In genomic region chr7:1081931-1082401, GRCh38 we compare ENCODE assay signal across 18 cellular contexts. TPM values are rescaled to one million over a fixed set of nuclear protein-coding genes. Genes with fewer than 3 reads are reported as not detected.
DNase-seq lines count a peak whose midpoint lies in the region; ATAC-seq and TF ChIP-seq lines count a peak whose summit lies in the region.
"Had no signal": no experiment of that assay in that cellular context is flagged by ENCODE, and none has a peak within 500 bp of the region (broad histone marks: within the 10 kb centered on the region; RNA-seq: fewer than 3 reads in every experiment).

No MANE protein-coding gene starts in this region.

- peak overlapping the region; percentile 38 for H3K27ac ChIP-seq in endodermal cell (ENCODE audit: low read depth, low read length)
- H3K27ac ChIP-seq: colonic mucosa, parathyroid adenoma, WERI-Rb-1 had no signal

- no peaks in the 10 kb centered on the region for H3K36me3 Mint-ChIP-seq in endodermal cell (ENCODE audit: low read depth)
- H3K36me3 Mint-ChIP-seq in type B pancreatic cell = no peaks in the 10 kb centered on the region
- H3K36me3 Mint-ChIP-seq: activated naive CD8-positive, alpha-beta T cell had no signal

- DNase-seq in NCI-H510A (lab: John Stamatoyannopoulos, UW) (peak; percentile 2), NCI-H510A treated with DMSO at 0.1 percent for 48 hours (lab: John Stamatoyannopoulos, UW) (no peak), NCI-H69 (lab: John Stamatoyannopoulos, UW) (peak; percentile 90), endodermal cell (no peak), type B pancreatic cell (ENCODE audit: extremely low spot score, unreplicated experiment) (no peak), GDM1 (lab: John Stamatoyannopoulos, UW) (no peak)
- DNase-seq: ACHN; activated CD8-positive, alpha-beta memory T cell treated with anti-CD3 and anti-CD28 coated beads, Interleukin-2, amount 50 U/mL, for 4 hours; colonic mucosa; Kasumi-1; mesendoderm; NCI-H82; WERI-Rb-1 had no signal

- H3K27me3 Mint-ChIP-seq in endodermal cell (ENCODE audit: insufficient read depth) (no peaks in the 10 kb centered on the region), type B pancreatic cell (no peaks in the 10 kb centered on the region)
- H3K27me3 Mint-ChIP-seq: activated naive CD8-positive, alpha-beta T cell had no signal

- H3K36me3 ChIP-seq in endodermal cell (ENCODE audit: control insufficient read depth, insufficient read depth, low read length) = peaks cover 4% of the 10 kb centered on the region
- H3K36me3 ChIP-seq: colonic mucosa, WERI-Rb-1 had no signal

- WGBS in endodermal cell (ENCODE audit: insufficient coverage in 1 of 2, insufficient read length in 1 of 2), 2 experiments = 93% methylated on average over 22 to 31 of the region's 31 CpGs

- H3K4me3 Mint-ChIP-seq in endodermal cell (no peak overlapping the region), type B pancreatic cell (peak overlapping the region; percentile 41)
- H3K4me3 Mint-ChIP-seq: activated naive CD8-positive, alpha-beta T cell had no signal

- no peaks in the 10 kb centered on the region for H3K9me3 Mint-ChIP-seq in endodermal cell
- no peaks in the 10 kb centered on the region for H3K9me3 Mint-ChIP-seq in type B pancreatic cell

- H3K9me3 ChIP-seq in endodermal cell (ENCODE audit: control insufficient read depth, low read length) = no peaks in the 10 kb centered on the region
- H3K9me3 ChIP-seq: colonic mucosa had no signal

- no peak overlapping the region for H3K27ac Mint-ChIP-seq in endodermal cell
- H3K27ac Mint-ChIP-seq in type B pancreatic cell = peak overlapping the region; percentile 74
- H3K27ac Mint-ChIP-seq: activated naive CD8-positive, alpha-beta T cell had no signal

- H3K27me3 ChIP-seq in endodermal cell (ENCODE audit: control insufficient read depth, insufficient read depth, low read length, poor library complexity, severe bottlenecking) = no peaks in the 10 kb centered on the region
- H3K27me3 ChIP-seq: colonic mucosa had no signal

- H3K9ac ChIP-seq in endodermal cell (ENCODE audit: extremely low read depth, low read length, poor library complexity, severe bottlenecking) = no peak overlapping the region
- H3K9ac ChIP-seq: parathyroid adenoma had no signal

- no peaks in the 10 kb centered on the region for H3K4me1 ChIP-seq in endodermal cell (ENCODE audit: control insufficient read depth, insufficient read depth, low read length)
- H3K4me1 ChIP-seq: colonic mucosa, parathyroid adenoma had no signal

- peaks cover 3% of the 10 kb centered on the region for H3K4me1 Mint-ChIP-seq in endodermal cell
- peaks cover 24% of the 10 kb centered on the region for H3K4me1 Mint-ChIP-seq in type B pancreatic cell (ENCODE audit: unreplicated experiment)

- no peak overlapping the region for H3K4me3 ChIP-seq in endodermal cell (ENCODE audit: low read length)
- H3K4me3 ChIP-seq: colonic mucosa had no signal

- TF ChIP-seq CTCF in endodermal cell (conservative IDR thresholded peaks at IDR 0.05) (no peak), type B pancreatic cell (conservative IDR thresholded peaks at IDR 0.05) (no peak)

- ATAC-seq in GM21367 (IDR thresholded peaks at IDR 0.05; ENCODE audit: unreplicated experiment) = no peak
- no peak for ATAC-seq in HG03159 (IDR thresholded peaks at IDR 0.05; ENCODE audit: unreplicated experiment)
- ATAC-seq: Right ventricle myocardium inferior had no signal

RNA-seq across cellular contexts. Expression of gene GPER1, which starts 5.9 kb away (rescaled TPM):
- total RNA-seq in endodermal cell = under 1 TPM; 0.35 to 0.51 TPM
- 1.1 TPM for polyA plus RNA-seq in endodermal cell (2013, experiment 1 of 2)
- polyA plus RNA-seq in endodermal cell (2013, experiment 2 of 2) = 0.91 TPM
- 2.5 and 5.0 TPM in 2 replicates for total RNA-seq in type B pancreatic cell (ENCODE audit: low replicate concordance)

RNA-seq across cellular contexts. Expression of gene GPR146, which starts 37.6 kb away (rescaled TPM):
- total RNA-seq in endodermal cell = under 1 TPM; 0.66 to 0.75 TPM
- 1.1 TPM for polyA plus RNA-seq in endodermal cell (2013, experiment 1 of 2)
- polyA plus RNA-seq in endodermal cell (2013, experiment 2 of 2) = 1.7 TPM
- total RNA-seq in type B pancreatic cell (ENCODE audit: low replicate concordance) = 1.2 TPM in 2 replicates

Comparison
In these comparisons a context has a peak if more than half of its experiments do, and no peak if none do; other contexts are left out.
1. DNase-seq: peak in NCI-H510A (single experiment) and NCI-H69 (single experiment); none in NCI-H510A treated with DMSO at 0.1 percent for 48 hours (single experiment), endodermal cell (single experiment), type B pancreatic cell (single experiment) and GDM1 (single experiment).